30 cellular contexts compared by ENCODE assay signal in genomic region chr11:103183981-103184592, GRCh38.
DNase-seq lines count a peak whose midpoint lies in the region; ATAC-seq and TF ChIP-seq lines count a peak whose summit lies in the region.
"Had no signal": no experiment of that assay in that cellular context is flagged by ENCODE, and none has a peak within 500 bp of the region (broad histone marks: within the 10 kb centered on the region; RNA-seq: fewer than 3 reads in every experiment).

No MANE protein-coding gene starts in this region.

- H3K4me3 ChIP-seq in Loucy (ENCODE audit: low read length, poor library complexity, severe bottlenecking), result no peak overlapping the region
- H3K4me3 ChIP-seq: coronary artery, hepatocyte, left ventricle myocardium inferior, pancreas, vagina had no signal

- no peak overlapping the region for H3K4me3 Mint-ChIP-seq in activated CD8-positive, alpha-beta T cell treated with anti-CD3 and anti-CD28 coated beads, Interleukin-2, amount 10 ng/mL, durations not matched to agents 7 days and 5 days
- no peak overlapping the region for H3K4me3 Mint-ChIP-seq in nephron progenitor cell
- H3K4me3 Mint-ChIP-seq: CD14-positive monocyte; IgD-negative memory B cell; naive thymus-derived CD8-positive, alpha-beta T cell; stimulated activated naive CD8-positive, alpha-beta T cell treated with anti-CD3 and anti-CD28 coated beads, Interleukin-15, amount 100 ng/mL, for 72 hours had no signal

- peak; percentile 69 for ATAC-seq in activated CD8-positive, alpha-beta T cell treated with anti-CD3 and anti-CD28 coated beads, Interleukin-2, amount 10 ng/mL, durations not matched to agents 7 days and 5 days
- ATAC-seq in GM21528 (IDR thresholded peaks at IDR 0.05; ENCODE audit: low FRiP score, unreplicated experiment), result no peak
- no peak for ATAC-seq in HG03139 (IDR thresholded peaks at IDR 0.05; ENCODE audit: unreplicated experiment)
- ATAC-seq: esophagus mucosa; foreskin keratinocyte; pancreas; stimulated activated naive CD8-positive, alpha-beta T cell treated with anti-CD3 and anti-CD28 coated beads, Interleukin-15, amount 100 ng/mL, for 72 hours had no signal

- H3K27ac Mint-ChIP-seq in activated CD8-positive, alpha-beta T cell treated with anti-CD3 and anti-CD28 coated beads, Interleukin-2, amount 10 ng/mL, durations not matched to agents 7 days and 5 days, result no peak overlapping the region
- H3K27ac Mint-ChIP-seq in nephron progenitor cell, result peak overlapping the region; percentile 70
- H3K27ac Mint-ChIP-seq: CD14-positive monocyte, IgD-negative memory B cell had no signal

- H3K27me3 Mint-ChIP-seq in activated CD8-positive, alpha-beta T cell treated with anti-CD3 and anti-CD28 coated beads, Interleukin-2, amount 10 ng/mL, durations not matched to agents 7 days and 5 days (ENCODE audit: low read depth), result no peaks in the 10 kb centered on the region
- H3K27me3 Mint-ChIP-seq in nephron progenitor cell (ENCODE audit: low read depth, poor library complexity), result no peaks in the 10 kb centered on the region
- H3K27me3 Mint-ChIP-seq: IgD-negative memory B cell; naive thymus-derived CD8-positive, alpha-beta T cell; stimulated activated naive CD8-positive, alpha-beta T cell treated with anti-CD3 and anti-CD28 coated beads, Interleukin-15, amount 100 ng/mL, for 72 hours had no signal

- no peaks in the 10 kb centered on the region for H3K27me3 ChIP-seq in Loucy (ENCODE audit: insufficient read depth, low read length, poor library complexity, severe bottlenecking)
- H3K27me3 ChIP-seq: foreskin keratinocyte, hepatocyte, pancreas, vagina had no signal

- H3K9ac ChIP-seq in Loucy (ENCODE audit: low read depth, low read length, poor library complexity, severe bottlenecking), result no peak overlapping the region

- TF ChIP-seq CTCF in Loucy (conservative IDR thresholded peaks at IDR 0.05; ENCODE audit: low read length) (no peak), nephron progenitor cell (IDR thresholded peaks at IDR 0.05) (no peak), GM10266 (IDR thresholded peaks at IDR 0.05; ENCODE audit: control insufficient read depth, insufficient read depth, low read depth, missing control alignments) (no peak)

- no peaks in the 10 kb centered on the region for H3K36me3 Mint-ChIP-seq in activated CD8-positive, alpha-beta T cell treated with anti-CD3 and anti-CD28 coated beads, Interleukin-2, amount 10 ng/mL, durations not matched to agents 7 days and 5 days (ENCODE audit: low read depth)
- H3K36me3 Mint-ChIP-seq in nephron progenitor cell (ENCODE audit: low read depth), result peaks cover 15% of the 10 kb centered on the region
- H3K36me3 Mint-ChIP-seq: CD14-positive monocyte, IgD-negative memory B cell had no signal

- H3K9me3 ChIP-seq in Loucy (ENCODE audit: insufficient read depth, low read depth, low read length), result no peaks in the 10 kb centered on the region
- H3K9me3 ChIP-seq: left ventricle myocardium inferior, pancreas, vagina had no signal

- H3K4me2 ChIP-seq in Loucy (ENCODE audit: low read depth, low read length, poor library complexity, severe bottlenecking), result peak overlapping the region; percentile 40
- H3K4me2 ChIP-seq: hepatocyte had no signal

- H4K20me1 ChIP-seq in Loucy (ENCODE audit: insufficient read depth, low read length, poor library complexity, severe bottlenecking), result no peaks in the 10 kb centered on the region

- no peaks in the 10 kb centered on the region for H3F3A ChIP-seq in Loucy (ENCODE audit: low read depth)

- H3K79me2 ChIP-seq in Loucy (ENCODE audit: insufficient read depth, low read length), result no peaks in the 10 kb centered on the region
- H3K79me2 ChIP-seq: hepatocyte had no signal

- CTCF ChIA-PET in activated CD8-positive, alpha-beta T cell treated with anti-CD3 and anti-CD28 coated beads, Interleukin-2, amount 10 ng/mL, durations not matched to agents 7 days and 5 days (lab: Charles Lee), result interaction anchor here (0.6 to 1.4 kb wide), 3 partner anchors 75 to 149 kb away, joined by 3 to 5 read pairs (median 3); partner anchors contain the start of gene DYNC2H1

- no peaks in the 10 kb centered on the region for H3K36me3 ChIP-seq in Loucy (ENCODE audit: insufficient read depth, low read length)

- DNase-seq in activated CD8-positive, alpha-beta T cell treated with anti-CD3 and anti-CD28 coated beads, Interleukin-2, amount 10 ng/mL, durations not matched to agents 7 days and 5 days, result no peak
- DNase-seq in fibroblast of peridontal ligament (ENCODE audit: extremely low read depth) (peak; percentile 2), nephron progenitor cell (no peak), NCI-H524 treated with DMSO at 0.1 percent for 48 hours (lab: John Stamatoyannopoulos, UW) (no peak), GM10266 (ENCODE audit: extremely low spot score) (no peak)
- DNase-seq: activated CD4-positive, alpha-beta T cell treated with anti-CD3 and anti-CD28 coated beads for 1 hour; activated T-cell treated with anti-CD3 and anti-CD28 coated beads, Interleukin-2, amount 50 U/mL, for 1 hour; amygdala; effector memory CD4-positive, alpha-beta T cell; EL; foreskin keratinocyte; left ventricle myocardium inferior; midbrain; NCI-H1105; NCI-H2029; NCI-H69; pancreas; small intestine; stimulated activated naive CD8-positive, alpha-beta T cell treated with anti-CD3 and anti-CD28 coated beads, Interleukin-15, amount 100 ng/mL, for 72 hours; T-helper 1 cell had no signal

- peaks cover 17% of the 10 kb centered on the region for H3K4me1 Mint-ChIP-seq in activated CD8-positive, alpha-beta T cell treated with anti-CD3 and anti-CD28 coated beads, Interleukin-2, amount 10 ng/mL, durations not matched to agents 7 days and 5 days (ENCODE audit: low read depth)
- H3K4me1 Mint-ChIP-seq in nephron progenitor cell, result peaks cover 8% of the 10 kb centered on the region
- H3K4me1 Mint-ChIP-seq: CD14-positive monocyte, IgD-negative memory B cell had no signal

- H2AFZ ChIP-seq in Loucy (ENCODE audit: low read length), result no peak overlapping the region
- H2AFZ ChIP-seq: hepatocyte had no signal

- no peaks in the 10 kb centered on the region for H3K9me2 ChIP-seq in Loucy (replicated peaks; ENCODE audit: low read depth, low read length)

- POLR2A ChIA-PET in activated CD8-positive, alpha-beta T cell treated with anti-CD3 and anti-CD28 coated beads, Interleukin-2, amount 10 ng/mL, durations not matched to agents 7 days and 5 days (lab: Charles Lee), result interaction anchor here (0.6 kb wide), 1 partner anchor 13 kb away, joined by 3 read pairs; no protein-coding TSS in a partner anchor

- no peaks in the 10 kb centered on the region for H3K9me3 Mint-ChIP-seq in activated CD8-positive, alpha-beta T cell treated with anti-CD3 and anti-CD28 coated beads, Interleukin-2, amount 10 ng/mL, durations not matched to agents 7 days and 5 days (ENCODE audit: insufficient read depth)
- no peaks in the 10 kb centered on the region for H3K9me3 Mint-ChIP-seq in nephron progenitor cell
- H3K9me3 Mint-ChIP-seq: CD14-positive monocyte; IgD-negative memory B cell; naive thymus-derived CD8-positive, alpha-beta T cell; stimulated activated naive CD8-positive, alpha-beta T cell treated with anti-CD3 and anti-CD28 coated beads, Interleukin-15, amount 100 ng/mL, for 72 hours had no signal

- H3K4me1 ChIP-seq in Loucy (ENCODE audit: insufficient read depth, low read length, poor library complexity, severe bottlenecking), result peaks cover 6% of the 10 kb centered on the region
- H3K4me1 ChIP-seq: foreskin keratinocyte, left ventricle myocardium inferior, pancreas, vagina had no signal
